11 cellular contexts compared by ENCODE assay signal in the genomic region with DNA sequence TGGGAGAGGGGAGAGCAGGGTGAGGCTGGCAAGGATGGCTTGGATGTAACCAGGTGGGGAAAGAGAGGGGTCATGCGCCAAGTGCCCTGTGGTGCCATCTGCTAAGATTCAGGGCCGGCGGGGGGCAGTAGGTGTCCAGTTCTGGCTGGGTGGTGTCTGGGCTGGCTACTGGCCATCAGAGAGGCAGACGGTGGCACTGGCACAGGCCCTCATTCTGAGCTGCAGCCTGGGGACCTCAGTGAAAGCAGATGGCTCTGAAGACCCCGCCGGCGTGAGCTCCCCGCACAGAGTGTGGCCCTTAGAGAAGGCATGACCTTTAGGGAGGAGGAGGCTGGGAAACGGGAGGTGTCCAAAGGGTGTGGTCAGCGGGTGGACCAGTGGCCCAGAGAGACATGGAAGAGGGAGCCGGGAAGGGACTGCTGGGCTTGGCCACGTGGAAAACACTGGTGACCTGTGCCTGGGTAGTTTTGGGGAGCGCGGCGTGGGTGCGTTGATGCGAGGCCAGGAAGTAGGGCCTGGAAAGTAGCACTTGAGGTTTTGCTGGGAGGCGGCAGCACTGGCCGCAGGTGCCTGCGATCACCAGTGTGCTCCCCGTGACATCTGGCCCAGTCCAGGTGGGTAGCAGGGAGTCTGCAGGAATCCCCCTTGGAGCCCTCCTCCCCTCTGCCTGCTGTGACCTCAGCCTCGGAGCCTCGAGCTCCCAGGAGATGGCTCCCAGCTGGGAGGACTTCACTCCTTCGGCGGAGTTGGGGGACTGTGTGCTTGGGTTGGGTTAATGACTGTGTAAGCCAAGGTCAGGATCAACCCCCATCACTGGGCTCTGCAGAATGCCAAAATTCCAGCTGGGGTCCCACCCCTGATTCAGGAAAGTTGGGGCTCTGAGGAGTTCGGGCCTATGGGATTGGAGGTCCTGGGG. TPM values are rescaled to one million over a fixed set of nuclear protein-coding genes. Genes with fewer than 3 reads are reported as not detected.
DNase-seq lines count a peak whose midpoint lies in the region; ATAC-seq and TF ChIP-seq lines count a peak whose summit lies in the region.
"Had no signal": no experiment of that assay in that cellular context is flagged by ENCODE, and none has a peak within 500 bp of the region (broad histone marks: within the 10 kb centered on the region; RNA-seq: fewer than 3 reads in every experiment).

No MANE protein-coding gene starts in this region.

- H3K4me3 Mint-ChIP-seq in MCF 10A (ENCODE audit: unreplicated experiment), result no peak overlapping the region
- H3K4me3 Mint-ChIP-seq in activated CD8-positive, alpha-beta T cell treated with anti-CD3 and anti-CD28 coated beads, Interleukin-2, amount 10 ng/mL, durations not matched to agents 7 days and 5 days, result no peak overlapping the region

- H3K36me3 ChIP-seq in H7 (replicated peaks; ENCODE audit: control insufficient read depth, insufficient read depth, low read length) (no peaks in the 10 kb centered on the region), right atrium auricular region (no peaks in the 10 kb centered on the region), gastrocnemius medialis (no peaks in the 10 kb centered on the region)

- no peaks in the 10 kb centered on the region for H3K27me3 Mint-ChIP-seq in MCF 10A (ENCODE audit: insufficient read depth, unreplicated experiment)
- H3K27me3 Mint-ChIP-seq in activated CD8-positive, alpha-beta T cell treated with anti-CD3 and anti-CD28 coated beads, Interleukin-2, amount 10 ng/mL, durations not matched to agents 7 days and 5 days (ENCODE audit: low read depth), result peaks cover 2% of the 10 kb centered on the region

- POLR2A ChIA-PET in MCF 10A (lab: Yijun Ruan, JAX), result interaction anchor here (1.7 kb wide), 1 partner anchor 9 kb away, joined by 5 read pairs; the partner anchor contains the start of gene SH3TC1
- POLR2A ChIA-PET in activated CD8-positive, alpha-beta T cell treated with anti-CD3 and anti-CD28 coated beads, Interleukin-2, amount 10 ng/mL, durations not matched to agents 7 days and 5 days (lab: Charles Lee), result interaction anchor here (1.2 kb wide), 1 partner anchor 9 kb away, joined by 3 read pairs; the partner anchor contains the start of gene SH3TC1

- H3K36me3 Mint-ChIP-seq in MCF 10A (ENCODE audit: insufficient read depth, unreplicated experiment), result no peaks in the 10 kb centered on the region
- no peaks in the 10 kb centered on the region for H3K36me3 Mint-ChIP-seq in activated CD8-positive, alpha-beta T cell treated with anti-CD3 and anti-CD28 coated beads, Interleukin-2, amount 10 ng/mL, durations not matched to agents 7 days and 5 days (ENCODE audit: low read depth)

- peak overlapping the region; percentile 41 for H3K27ac Mint-ChIP-seq in MCF 10A (ENCODE audit: low read depth, unreplicated experiment)
- no peak overlapping the region for H3K27ac Mint-ChIP-seq in activated CD8-positive, alpha-beta T cell treated with anti-CD3 and anti-CD28 coated beads, Interleukin-2, amount 10 ng/mL, durations not matched to agents 7 days and 5 days

- H3K27me3 ChIP-seq in H7 (ENCODE audit: control insufficient read depth, insufficient read depth, low read length) (no peaks in the 10 kb centered on the region), right atrium auricular region (no peaks in the 10 kb centered on the region), gastrocnemius medialis (no peaks in the 10 kb centered on the region)
- H3K27me3 ChIP-seq: body of pancreas, hepatocyte had no signal

- ATAC-seq in gastrocnemius medialis, result peak in 1 of 2 donors; percentile 5
- no peak for ATAC-seq in activated CD8-positive, alpha-beta T cell treated with anti-CD3 and anti-CD28 coated beads, Interleukin-2, amount 10 ng/mL, durations not matched to agents 7 days and 5 days

- no peak for TF ChIP-seq POLR2A in gastrocnemius medialis (IDR thresholded peaks at IDR 0.05)

- BruUV-seq in MCF 10A (replicated peaks; lab: Mats Ljungman, UMichigan), result no TSS peak

- in situ Hi-C loops in gastrocnemius medialis (cut with MboI; ENCODE audit: low sequenced_read_pairs in 4 of 4), result loop anchor here in 1 of 4 donors (25.0 kb wide), 1 partner anchor 378 kb away; no protein-coding TSS in a partner anchor

- intact Hi-C loops in MCF 10A (cut with micrococcal nuclease) (loop anchor here (10.0 kb wide), 1 partner anchor 385 kb away; no protein-coding TSS in a partner anchor), gastrocnemius medialis (cut with DNase I; ENCODE audit: low total_unique reads) (loop anchor here (1.0 to 10.0 kb wide), 2 partner anchors 25 to 365 kb away; no protein-coding TSS in a partner anchor)

- TF ChIP-seq CTCF in MCF 10A (IDR thresholded peaks at IDR 0.05; ENCODE audit: unreplicated experiment) (no peak), right atrium auricular region (IDR thresholded peaks at IDR 0.05) (no peak), gastrocnemius medialis (IDR thresholded peaks at IDR 0.05 in 4 of 5, conservative IDR thresholded peaks at IDR 0.05 in 1 of 5) (no peak)

- H3K4me3 ChIP-seq in H7 (ENCODE audit: insufficient read depth, low read depth, low read length) (no peak overlapping the region), right atrium auricular region (no peak overlapping the region), gastrocnemius medialis (peak overlapping the region in 1 of 4 donors; percentile 19)
- H3K4me3 ChIP-seq: body of pancreas, hepatocyte, smooth muscle cell had no signal

- CTCF ChIA-PET in MCF 10A (lab: Yijun Ruan, JAX), result interaction anchor here (8.9 kb wide), 1 partner anchor 12 kb away, joined by 185 read pairs; no protein-coding TSS in a partner anchor
- CTCF ChIA-PET in activated CD8-positive, alpha-beta T cell treated with anti-CD3 and anti-CD28 coated beads, Interleukin-2, amount 10 ng/mL, durations not matched to agents 7 days and 5 days (lab: Charles Lee), result interaction anchor here (1.1 kb wide), 1 partner anchor 13 kb away, joined by 3 read pairs; no protein-coding TSS in a partner anchor

- H3K4me1 Mint-ChIP-seq in MCF 10A (ENCODE audit: insufficient read depth, unreplicated experiment), result peaks cover 34% of the 10 kb centered on the region
- H3K4me1 Mint-ChIP-seq in activated CD8-positive, alpha-beta T cell treated with anti-CD3 and anti-CD28 coated beads, Interleukin-2, amount 10 ng/mL, durations not matched to agents 7 days and 5 days (ENCODE audit: low read depth), result peaks cover 11% of the 10 kb centered on the region

- H3K9me3 ChIP-seq in right atrium auricular region, result no peaks in the 10 kb centered on the region
- no peaks in the 10 kb centered on the region for H3K9me3 ChIP-seq in gastrocnemius medialis
- H3K9me3 ChIP-seq: body of pancreas had no signal

- peak; percentile 69 for DNase-seq in H7
- no peak for DNase-seq in MCF 10A (ENCODE audit: unreplicated experiment)
- DNase-seq in right atrium auricular region (ENCODE audit: low spot score), result no peak
- no peak for DNase-seq in gastrocnemius medialis
- no peak for DNase-seq in NCI-H2081 (lab: John Stamatoyannopoulos, UW)
- DNase-seq in activated CD8-positive, alpha-beta T cell treated with anti-CD3 and anti-CD28 coated beads, Interleukin-2, amount 10 ng/mL, durations not matched to agents 7 days and 5 days, result no peak
- DNase-seq in stimulated activated naive CD4-positive, alpha-beta T cell treated with Interleukin-2 at 50 U/mL for 16 hours (lab: John Stamatoyannopoulos, UW), result no peak
- DNase-seq in activated CD4-positive, alpha-beta T cell treated with anti-CD3 and anti-CD28 coated beads for 48 hours, result no peak

- peaks cover 0 to 57% of the 10 kb centered on the region in 2 donors for H3K4me1 ChIP-seq in right atrium auricular region
- peaks cover 41% of the 10 kb centered on the region in 2 donors for H3K4me1 ChIP-seq in gastrocnemius medialis

- no peaks in the 10 kb centered on the region for H3K9me3 Mint-ChIP-seq in MCF 10A (ENCODE audit: unreplicated experiment)
- H3K9me3 Mint-ChIP-seq in activated CD8-positive, alpha-beta T cell treated with anti-CD3 and anti-CD28 coated beads, Interleukin-2, amount 10 ng/mL, durations not matched to agents 7 days and 5 days (ENCODE audit: insufficient read depth), result no peaks in the 10 kb centered on the region

- H3K27ac ChIP-seq in right atrium auricular region, result peak overlapping the region; percentile 77 to 83
- peak overlapping the region; percentile 89 to 94 (median 92) for H3K27ac ChIP-seq in gastrocnemius medialis
- H3K27ac ChIP-seq: hepatocyte had no signal

RNA-seq across cellular contexts. Expression of gene SH3TC1, which starts 9.3 kb away (rescaled TPM):
- total RNA-seq in H7 (2014; rRNA removed; shearing (Covaris generic)), result 0.59 and 2.2 TPM in 2 replicates
- total RNA-seq in MCF 10A (2022) (20.4 and 28.8 TPM in 2 replicates), right atrium auricular region (10 to 100 TPM in 1 of 2 donors, 1 to 10 TPM in 1; 8.9 to 13.9 TPM), gastrocnemius medialis (1 to 10 TPM; 2.9 to 8.5 (median 5.8) TPM)
- 1 to 10 TPM; 6.3 to 7.3 TPM for total RNA-seq in activated CD8-positive, alpha-beta T cell treated with anti-CD3 and anti-CD28 coated beads, Interleukin-2, amount 10 ng/mL, durations not matched to agents 7 days and 5 days

RNA-seq across cellular contexts. Expression of gene ABLIM2, which starts 31.2 kb away (rescaled TPM):
- total RNA-seq in H7 (2014; rRNA removed; shearing (Covaris generic)), result 1.6 and 1.9 TPM in 2 replicates
- total RNA-seq in MCF 10A (2022), result 5.3 and 5.4 TPM in 2 replicates
- total RNA-seq in right atrium auricular region, result 10 to 100 TPM in 1 of 2 donors, 1 to 10 TPM in 1; 5.7 to 11.2 TPM
- total RNA-seq in gastrocnemius medialis, result 100 to 1,000 TPM; 177 to 281 (median 244) TPM
- total RNA-seq in activated CD8-positive, alpha-beta T cell treated with anti-CD3 and anti-CD28 coated beads, Interleukin-2, amount 10 ng/mL, durations not matched to agents 7 days and 5 days, result under 1 TPM; 0.42 to 0.55 TPM
- total RNA-seq: smooth muscle cell had no signal

Comparison
In these comparisons a context has a peak if more than half of its experiments do, and no peak if none do; other contexts are left out.
1. RNA of gene ABLIM2, which starts 31.2 kb away (total RNA-seq): 177 to 281 TPM in gastrocnemius medialis; 5.7 to 11.2 TPM in right atrium auricular region, 5.3 to 5.4 TPM in MCF 10A, 1.6 to 1.9 TPM in H7 and 0.42 to 0.55 TPM in activated CD8-positive, alpha-beta T cell treated with anti-CD3 and anti-CD28 coated beads, Interleukin-2, amount 10 ng/mL, durations not matched to agents 7 days and 5 days; every median in the first group is over 10 times any median in the second.